Comparison of ENCODE assay signal across 33 cellular contexts in genomic region chr2:169955940-169956339, GRCh38.
"Had no signal": no experiment of that assay in that cellular context is flagged by ENCODE, and none has a peak within 500 bp of the region (broad histone marks: within the 10 kb centered on the region; RNA-seq: fewer than 3 reads in every experiment).

No MANE protein-coding gene starts in this region.

- H3K4me1 ChIP-seq: body of pancreas, breast epithelium had no signal

- H2AFZ ChIP-seq: PC-9 had no signal

- ATAC-seq: activated CD8-positive, alpha-beta memory T cell treated with anti-CD3 and anti-CD28 coated beads, Interleukin-2, amount 10 ng/mL, durations not matched to agents 7 days and 5 days; activated naive CD4-positive, alpha-beta T cell treated with anti-CD3 and anti-CD28 coated beads, Interleukin-2, amount 50 U/mL, for 72 hours; body of pancreas; Right ventricle myocardium inferior had no signal

- H3K4me3 Mint-ChIP-seq: activated CD4-positive, alpha-beta memory T cell treated with anti-CD3 and anti-CD28 coated beads, Interleukin-2, amount 10 ng/mL, durations not matched to agents 7 days and 5 days; activated CD8-positive, alpha-beta memory T cell treated with anti-CD3 and anti-CD28 coated beads, Interleukin-2, amount 10 ng/mL, durations not matched to agents 7 days and 5 days; activated naive CD4-positive, alpha-beta T cell treated with anti-CD3 and anti-CD28 coated beads for 36 hours; activated T-cell treated with anti-CD3 and anti-CD28 coated beads, Interleukin-2, amount 50 U/mL, for 24 hours had no signal

- H3K4me3 ChIP-seq: adrenal gland, body of pancreas, breast epithelium, PC-9 had no signal

- H3K4me2 ChIP-seq: PC-9 had no signal

- H3K9me3 Mint-ChIP-seq: activated CD4-positive, alpha-beta memory T cell treated with anti-CD3 and anti-CD28 coated beads, Interleukin-2, amount 10 ng/mL, durations not matched to agents 7 days and 5 days; activated naive CD4-positive, alpha-beta T cell treated with anti-CD3 and anti-CD28 coated beads for 36 hours had no signal

- H3K27me3 Mint-ChIP-seq: activated CD4-positive, alpha-beta memory T cell treated with anti-CD3 and anti-CD28 coated beads, Interleukin-2, amount 10 ng/mL, durations not matched to agents 7 days and 5 days; activated CD8-positive, alpha-beta memory T cell treated with anti-CD3 and anti-CD28 coated beads, Interleukin-2, amount 10 ng/mL, durations not matched to agents 7 days and 5 days; activated T-cell treated with anti-CD3 and anti-CD28 coated beads, Interleukin-2, amount 50 U/mL, for 24 hours had no signal

- H3K4me1 Mint-ChIP-seq: activated CD4-positive, alpha-beta memory T cell treated with anti-CD3 and anti-CD28 coated beads, Interleukin-2, amount 10 ng/mL, durations not matched to agents 7 days and 5 days; activated CD8-positive, alpha-beta memory T cell treated with anti-CD3 and anti-CD28 coated beads, Interleukin-2, amount 10 ng/mL, durations not matched to agents 7 days and 5 days had no signal

- DNase-seq: activated CD4-positive, alpha-beta memory T cell treated with anti-CD3 and anti-CD28 coated beads, Interleukin-2, amount 10 ng/mL, durations not matched to agents 7 days and 5 days; activated CD4-positive, alpha-beta T cell treated with anti-CD3 and anti-CD28 coated beads for 1 hour; activated CD4-positive, alpha-beta T cell treated with anti-CD3 and anti-CD28 coated beads for 48 hours; activated CD4-positive, CD25-positive, alpha-beta regulatory T cell; activated CD8-positive, alpha-beta memory T cell treated with anti-CD3 and anti-CD28 coated beads for 24 hours; activated CD8-positive, alpha-beta memory T cell treated with anti-CD3 and anti-CD28 coated beads, Interleukin-2, amount 10 ng/mL, durations not matched to agents 7 days and 5 days; activated CD8-positive, alpha-beta memory T cell treated with anti-CD3 and anti-CD28 coated beads, Interleukin-2, amount 50 U/mL, for 48 hours; activated gamma-delta T cell treated with Interleukin-2 at 50 U/mL for 16 hours; activated naive CD4-positive, alpha-beta T cell treated with anti-CD3 and anti-CD28 coated beads for 36 hours; activated T-cell treated with anti-CD3 and anti-CD28 coated beads, Interleukin-2, amount 50 U/mL, for 24 hours; adrenal gland; body of pancreas; NCI-H1092 treated with DMSO at 0.1 percent for 48 hours; NCI-H1417; NCI-H146; NCI-H187; NCI-H2029 treated with DMSO at 0.1 percent for 48 hours; NCI-H2107; NCI-H2171; NCI-H510A; NCI-H526; NCI-H748 treated with DMSO at 0.1 percent for 48 hours; PC-9; SIG-M5; SW 1271; T-helper 1 cell; T-helper 2 cell; T-helper 9 cell had no signal

- H3K27ac Mint-ChIP-seq: activated CD4-positive, alpha-beta memory T cell treated with anti-CD3 and anti-CD28 coated beads, Interleukin-2, amount 10 ng/mL, durations not matched to agents 7 days and 5 days; activated CD8-positive, alpha-beta memory T cell treated with anti-CD3 and anti-CD28 coated beads, Interleukin-2, amount 10 ng/mL, durations not matched to agents 7 days and 5 days; activated naive CD4-positive, alpha-beta T cell treated with anti-CD3 and anti-CD28 coated beads for 36 hours; activated naive CD4-positive, alpha-beta T cell treated with anti-CD3 and anti-CD28 coated beads, Interleukin-2, amount 50 U/mL, for 72 hours; activated T-cell treated with anti-CD3 and anti-CD28 coated beads, Interleukin-2, amount 50 U/mL, for 24 hours had no signal

- H3K9me3 ChIP-seq: body of pancreas had no signal

- H3K27ac ChIP-seq: adrenal gland, body of pancreas, breast epithelium, PC-9, RWPE1, VCaP had no signal

- H3K36me3 ChIP-seq: breast epithelium had no signal

- H3K27me3 ChIP-seq: adrenal gland, body of pancreas, breast epithelium had no signal
